10 cellular contexts compared by ENCODE assay signal in the genomic region with DNA sequence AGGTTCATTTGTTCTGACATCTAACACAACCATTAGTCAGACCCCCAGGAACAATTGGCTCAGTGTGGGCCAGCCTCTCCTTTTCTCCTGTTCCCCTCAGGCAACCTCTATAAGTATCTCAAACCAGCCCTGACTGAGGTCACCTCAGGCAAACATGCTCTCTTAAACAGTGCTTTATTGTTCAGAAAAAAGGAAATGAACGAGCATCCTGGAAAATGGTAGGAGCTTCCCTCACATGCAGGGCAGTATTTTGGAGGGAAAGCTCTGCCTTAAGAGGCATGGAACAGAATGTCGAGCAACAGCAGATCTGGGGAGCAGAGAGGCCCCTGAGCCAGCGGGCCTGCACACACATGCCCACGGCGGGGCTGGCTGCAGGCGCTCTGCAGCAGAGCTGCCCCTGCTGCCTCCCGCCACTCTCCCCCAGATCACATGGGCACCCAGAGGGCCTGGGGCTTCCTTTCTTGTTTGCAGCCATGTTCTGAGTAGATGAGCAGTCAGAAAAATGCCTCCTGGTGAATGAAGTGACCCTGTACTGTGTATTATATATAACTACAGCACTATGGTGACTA. TPM values are rescaled to one million over a fixed set of nuclear protein-coding genes. Genes with fewer than 3 reads are reported as not detected.
DNase-seq lines count a peak whose midpoint lies in the region; ATAC-seq, FAIRE-seq and TF ChIP-seq lines count a peak whose summit lies in the region.
"Had no signal": no experiment of that assay in that cellular context is flagged by ENCODE, and none has a peak within 500 bp of the region (broad histone marks: within the 10 kb centered on the region; RNA-seq: fewer than 3 reads in every experiment).

No MANE protein-coding gene starts in this region.

- H3K4me3 Mint-ChIP-seq in GM23338 (no peak overlapping the region), neural crest cell (peak overlapping the region; percentile 38)

- TF ChIP-seq CTCF in GM23338 (conservative IDR thresholded peaks at IDR 0.05; ENCODE audit: low read depth in 2 of 2) (no peak), H1 (IDR thresholded peaks at IDR 0.05; ENCODE audit: control extremely low read depth in 1 of 3, insufficient read depth in 1 of 3, low read depth in 1 of 3, low read length in 3 of 3) (no peak), neural crest cell (conservative IDR thresholded peaks at IDR 0.05) (no peak), omental fat pad (IDR thresholded peaks at IDR 0.05) (no peak)

- POLR2A ChIA-PET in H1 (lab: Charles Lee; ENCODE audit: partially characterized antibody): interaction anchor here (1.0 kb wide), 1 partner anchor 8 kb away, joined by 3 read pairs; no protein-coding TSS in a partner anchor

- peak; percentile 98 for ATAC-seq in GM23338
- no peak for ATAC-seq in omental fat pad (ENCODE audit: low FRiP score)
- no peak for ATAC-seq in HG03196 (IDR thresholded peaks at IDR 0.05; ENCODE audit: unreplicated experiment)

- H3K9ac ChIP-seq in H1 (replicated peaks in 1 of 4; ENCODE audit: extremely low read depth in 1 of 4, low read depth in 3 of 4, low read length in 3 of 4): no peak overlapping the region

- no peak overlapping the region for H3K14ac ChIP-seq in H1 (ENCODE audit: insufficient read length)

- no peaks in the 10 kb centered on the region; the same call in 2 of the 3 replicates for H3K9me3 Mint-ChIP-seq in GM23338
- H3K9me3 Mint-ChIP-seq in neural crest cell: no peaks in the 10 kb centered on the region

- no peak overlapping the region for H2AK5ac ChIP-seq in H1 (ENCODE audit: low read depth, low read length)

- WGBS in H1 (ENCODE audit: extremely low coverage in 1 of 2, insufficient coverage in 1 of 2, insufficient read length in 1 of 2, insufficient replicate concordance in 2 of 2, low coverage in 1 of 2, low lambda C conversion rate in 2 of 2, missing lambda C conversion rate in 1 of 2), 2 experiments: 70% methylated on average over 7 of the region's 7 CpGs; no CpG with 5 or more reads in 1 of the 2 experiments

- peak overlapping the region; percentile 5 for H4K91ac ChIP-seq in H1 (replicated peaks; ENCODE audit: insufficient read length, low read length)

- H3K27me3 ChIP-seq in GM23338 (ENCODE audit: insufficient read depth): no peaks in the 10 kb centered on the region
- H3K27me3 ChIP-seq in H1 (replicated peaks in 1 of 4; ENCODE audit: control insufficient read depth in 3 of 4, extremely low read depth in 1 of 4, insufficient read depth in 3 of 4, low read length in 3 of 4): no peaks in the 10 kb centered on the region

- no peak overlapping the region for H3K4me2 ChIP-seq in GM23338
- no peak overlapping the region for H3K4me2 ChIP-seq in H1 (ENCODE audit: insufficient read depth in 1 of 2, low read depth in 2 of 2, low read length in 2 of 2)

- no peak overlapping the region for H3K23ac ChIP-seq in H1 (ENCODE audit: insufficient read length)

- H3K36me3 ChIP-seq in GM23338 (ENCODE audit: insufficient read depth) (no peaks in the 10 kb centered on the region), H1 (ENCODE audit: control insufficient read depth in 2 of 4, insufficient read depth in 4 of 4, low read length in 3 of 4) (no peaks in the 10 kb centered on the region)

- H3K27ac ChIP-seq in GM23338 (ENCODE audit: low read depth): no peak overlapping the region
- H3K27ac ChIP-seq in H1 (ENCODE audit: low read depth, low read length): no peak overlapping the region

- no peak overlapping the region for H2BK15ac ChIP-seq in H1 (ENCODE audit: low read length)

- H4K5ac ChIP-seq in H1 (ENCODE audit: insufficient read length, low read depth, low read length): peak overlapping the region; percentile 6

- no peaks in the 10 kb centered on the region for H3K4me1 ChIP-seq in GM23338 (ENCODE audit: insufficient read depth)
- H3K4me1 ChIP-seq in H1 (replicated peaks in 1 of 4; ENCODE audit: control insufficient read depth in 3 of 4, insufficient read depth in 4 of 4, low read length in 3 of 4): peaks cover 0 to 3% (median 2%) of the 10 kb centered on the region in 4 experiments; a peak in 2 of 7 replicates

- no peak overlapping the region for H3K4me3 ChIP-seq in GM23338
- H3K4me3 ChIP-seq in H1 (ENCODE audit: extremely low read depth in 1 of 4, insufficient read depth in 2 of 4, low read depth in 3 of 4, low read length in 4 of 4): no peak overlapping the region

- no peak for TF ChIP-seq EP300 in H1 (IDR thresholded peaks at IDR 0.05; ENCODE audit: borderline replicate concordance in 1 of 2, low read depth in 2 of 2, low read length in 2 of 2)

- H3K9me2 ChIP-seq in GM23338 (ENCODE audit: insufficient read depth): no peaks in the 10 kb centered on the region

- no peak overlapping the region for H3K4ac ChIP-seq in H1 (replicated peaks; ENCODE audit: insufficient read length, low read depth, low read length)

- no peak overlapping the region for H3K56ac ChIP-seq in H1 (replicated peaks; ENCODE audit: insufficient read length, low read depth, low read length)

- H4K20me1 ChIP-seq in GM23338 (replicated peaks; ENCODE audit: insufficient read depth): no peaks in the 10 kb centered on the region
- H4K20me1 ChIP-seq in H1 (replicated peaks in 1 of 2; ENCODE audit: control insufficient read depth in 1 of 2, insufficient read depth in 2 of 2, low read length in 2 of 2): no peaks in the 10 kb centered on the region

- H3K9me3 ChIP-seq in H1 (ENCODE audit: insufficient read depth in 2 of 2, low read depth in 1 of 2, low read length in 1 of 2): no peaks in the 10 kb centered on the region

- CTCF ChIA-PET in H1 (lab: Charles Lee; ENCODE audit: partially characterized antibody): interaction anchor here (1.0 to 1.2 kb wide), 4 partner anchors 8 to 31 kb away, joined by 3 to 7 read pairs (median 3); no protein-coding TSS in a partner anchor

- TF ChIP-seq RAD21 in H1 (IDR thresholded peaks at IDR 0.05 in 1 of 2, conservative IDR thresholded peaks at IDR 0.05 in 1 of 2; ENCODE audit: low read depth in 2 of 2, low read length in 2 of 2): no peak

- H2BK20ac ChIP-seq in H1 (ENCODE audit: low read length): no peak overlapping the region

- FAIRE-seq in H1 (lab: Jason Lieb, UNC) (no peak), GM12892 (lab: Jason Lieb, UNC) (no peak)
- FAIRE-seq: TTC549 had no signal

- H2BK12ac ChIP-seq in H1 (ENCODE audit: low read depth, low read length): no peak overlapping the region

- H3K27ac Mint-ChIP-seq in GM23338: peak overlapping the region; percentile 12; the same call in 1 of the 2 replicates
- H3K27ac Mint-ChIP-seq in neural crest cell (ENCODE audit: unreplicated experiment): peak overlapping the region; percentile 93

- H3K4me1 Mint-ChIP-seq in GM23338 (peaks cover 7% of the 10 kb centered on the region; the same call in 2 of the 3 replicates), neural crest cell (peaks cover 28% of the 10 kb centered on the region)

- H3F3A ChIP-seq in GM23338 (replicated peaks; ENCODE audit: low read depth): no peaks in the 10 kb centered on the region

- H2AFZ ChIP-seq in GM23338 (peak overlapping the region; percentile 39; the same call in 1 of the 2 replicates), H1 (ENCODE audit: low read length) (peak overlapping the region; percentile 83)

- peak; percentile 46 for DNase-seq in GM23338 (ENCODE audit: low spot score)
- DNase-seq in NCI-H345 treated with DMSO at 0.1 percent for 48 hours (lab: John Stamatoyannopoulos, UW; ENCODE audit: unreplicated experiment): peak; percentile 71
- peak in 1 of 2 experiments; percentile 50 for DNase-seq in H1 (ENCODE audit: low read depth in 1 of 2, low spot score in 2 of 2)
- DNase-seq in neural crest cell (ENCODE audit: low read depth, low spot score): peak; percentile 60
- DNase-seq in omental fat pad (ENCODE audit: low spot score): no peak
- DNase-seq in GM12892 (ENCODE audit: insufficient read length): no peak
- DNase-seq in GF-D8 (lab: John Stamatoyannopoulos, UW): no peak
- DNase-seq: KG1 had no signal

- H3K27me3 Mint-ChIP-seq in GM23338 (ENCODE audit: insufficient read depth, low read depth, poor library complexity) (peaks cover 1% of the 10 kb centered on the region), neural crest cell (ENCODE audit: low read depth) (no peaks in the 10 kb centered on the region)

- H3K18ac ChIP-seq in H1 (ENCODE audit: extremely low read depth, low read length): no peak overlapping the region

- no peak overlapping the region for H2BK120ac ChIP-seq in H1 (replicated peaks; ENCODE audit: low read depth, low read length)

- peak overlapping the region; percentile 88; the same call in 1 of the 2 replicates for H4K8ac ChIP-seq in H1 (ENCODE audit: extremely low read depth, insufficient read depth, low read length)

- TF ChIP-seq POLR2A in H1 (IDR thresholded peaks at IDR 0.05; ENCODE audit: control extremely low read depth in 1 of 2, low read depth in 2 of 2, low read length in 2 of 2) (no peak), GM12892 (IDR thresholded peaks at IDR 0.05; ENCODE audit: low read depth, low read length) (no peak)

- H3K79me2 ChIP-seq in GM23338 (replicated peaks; ENCODE audit: insufficient read depth): no peaks in the 10 kb centered on the region
- H3K79me2 ChIP-seq in H1 (ENCODE audit: control insufficient read depth in 1 of 2, insufficient read depth in 2 of 2, low read length in 2 of 2): no peaks in the 10 kb centered on the region

- no peak overlapping the region for H2BK5ac ChIP-seq in H1 (ENCODE audit: low read depth, low read length)

- no peaks in the 10 kb centered on the region for H3K36me3 Mint-ChIP-seq in GM23338 (ENCODE audit: low read depth)
- H3K36me3 Mint-ChIP-seq in neural crest cell (ENCODE audit: low read depth): no peaks in the 10 kb centered on the region

- no peaks in the 10 kb centered on the region for H3K23me2 ChIP-seq in H1 (ENCODE audit: low read depth, low read length)

- H3K79me1 ChIP-seq in H1 (ENCODE audit: low read depth, low read length): no peaks in the 10 kb centered on the region

RNA-seq across cellular contexts. Expression of a gene that starts 42.0 kb away (rescaled TPM):
- 2.1 and 3.1 TPM in 2 replicates for total RNA-seq in GM23338 (2014; rRNA removed; shearing (Covaris generic))
- polyA plus RNA-seq in GM23338 (2016; fragmentation: Nextera tagmentation; extraction: Ambion mirVana): 3.1 and 4.7 TPM in 2 replicates
- total RNA-seq in H1 (2021; fragmentation: NEBNext Ultra II Directional; extraction: Animal tissue kit (Norgen Biotek cat#: 25700)): 1.7 and 2.5 TPM in 2 replicates
- 2.1 and 2.8 TPM in 2 replicates for polyA plus RNA-seq in H1 (2011; rRNA removed)
- polyA plus RNA-seq in H1 (2011; cell fraction: cytosol; rRNA removed): 2.8 TPM
- polyA plus RNA-seq in H1 (2011; cell fraction: nucleus; rRNA removed): 5.2 TPM
- polyA plus RNA-seq in H1 (2012, experiment 1 of 2): 2.3 to 2.7 TPM (median 2.5 TPM) in 4 replicates
- polyA plus RNA-seq in H1 (2012, experiment 2 of 2): 1.3 TPM
- 1.6 TPM for polyA plus RNA-seq in H1 (2013, experiment 1 of 2)
- polyA plus RNA-seq in H1 (2013, experiment 2 of 2): 2.1 TPM
- 1.7 and 3.7 TPM in 2 replicates for polyA minus RNA-seq in H1 (2011; rRNA and poly(A)+ RNA removed)
- polyA minus RNA-seq in H1 (2011; cell fraction: cytosol; rRNA and poly(A)+ RNA removed): 1.8 TPM
- 6.1 TPM for polyA minus RNA-seq in H1 (2011; cell fraction: nucleus; rRNA and poly(A)+ RNA removed)
- 16.7 and 18.2 TPM in 2 replicates for total RNA-seq in neural crest cell
- 10 to 100 TPM; 11.6 to 21.9 (median 12.6) TPM for total RNA-seq in omental fat pad
- 4.4 TPM for polyA plus RNA-seq in GM12892 (2012; ENCODE audit: missing spikeins)

RNA-seq across cellular contexts. Expression of a gene that starts 56.6 kb away (rescaled TPM):
- 8.0 and 10.0 TPM in 2 replicates for total RNA-seq in GM23338 (2014; rRNA removed; shearing (Covaris generic))
- 6.0 and 7.9 TPM in 2 replicates for polyA plus RNA-seq in GM23338 (2016; fragmentation: Nextera tagmentation; extraction: Ambion mirVana)
- total RNA-seq in H1 (2021; fragmentation: NEBNext Ultra II Directional; extraction: Animal tissue kit (Norgen Biotek cat#: 25700)): 8.3 and 9.4 TPM in 2 replicates
- 8.1 and 10.0 TPM in 2 replicates for polyA plus RNA-seq in H1 (2011; rRNA removed)
- polyA plus RNA-seq in H1 (2011; cell fraction: cytosol; rRNA removed): 12.1 TPM
- polyA plus RNA-seq in H1 (2011; cell fraction: nucleus; rRNA removed): 16.8 TPM
- 7.1 to 9.9 TPM (median 8.8 TPM) in 4 replicates for polyA plus RNA-seq in H1 (2012, experiment 1 of 2)
- polyA plus RNA-seq in H1 (2012, experiment 2 of 2): 3.8 TPM
- 7.7 TPM for polyA plus RNA-seq in H1 (2013, experiment 1 of 2)
- 6.8 TPM for polyA plus RNA-seq in H1 (2013, experiment 2 of 2)
- 6.6 and 7.8 TPM in 2 replicates for polyA minus RNA-seq in H1 (2011; rRNA and poly(A)+ RNA removed)
- polyA minus RNA-seq in H1 (2011; cell fraction: cytosol; rRNA and poly(A)+ RNA removed): 6.6 TPM
- polyA minus RNA-seq in H1 (2011; cell fraction: nucleus; rRNA and poly(A)+ RNA removed): 15.0 TPM
- total RNA-seq in neural crest cell: 15.9 and 16.1 TPM in 2 replicates
- 10 to 100 TPM in 1 of 4 donors, 1 to 10 TPM in 3; 3.8 to 12.6 (median 8.1) TPM for total RNA-seq in omental fat pad
- polyA plus RNA-seq in GM12892 (2012; ENCODE audit: missing spikeins): 12.0 TPM

Comparison
In these comparisons a context has a peak if more than half of its experiments do, and no peak if none do; other contexts are left out.
1. DNase-seq: peak in GM23338 (single experiment), NCI-H345 treated with DMSO at 0.1 percent for 48 hours (single experiment) and neural crest cell (single experiment); none in omental fat pad (single experiment), GM12892 (single experiment) and GF-D8 (single experiment).